In genomic region chrX:48468247-48468671, GRCh38 we compare ENCODE assay signal across 9 cellular contexts. TPM values are rescaled to one million over a fixed set of nuclear protein-coding genes. Genes with fewer than 3 reads are reported as not detected.
A peak's percentile ranks its signal among the peaks of the same experiment; 100 is the strongest.
DNase-seq lines count a peak whose midpoint lies in the region; ATAC-seq, FAIRE-seq and TF ChIP-seq lines count a peak whose summit lies in the region.
"Had no signal": no experiment of that assay in that cellular context is flagged by ENCODE, and none has a peak within 500 bp of the region (broad histone marks: within the 10 kb centered on the region; RNA-seq: fewer than 3 reads in every experiment).

No MANE protein-coding gene starts in this region.

- H3K27ac ChIP-seq in heart right ventricle (peak overlapping the region in 1 of 10 donors; percentile 31), WERI-Rb-1 (peak overlapping the region; percentile 90), H1 (ENCODE audit: low read depth, low read length) (no peak overlapping the region)

- peak overlapping the region; percentile 15 for H4K91ac ChIP-seq in H1 (replicated peaks; ENCODE audit: insufficient read length, low read length)

- ATAC-seq in heart right ventricle = peak in 4 of 8 donors; percentile 28 to 47 (median 41)
- no peak for ATAC-seq in Right ventricle myocardium superior (ENCODE audit: poor library complexity)
- no peak for ATAC-seq in GM18517 (IDR thresholded peaks at IDR 0.05; ENCODE audit: unreplicated experiment)
- no peak for ATAC-seq in HG02763 (IDR thresholded peaks at IDR 0.05; ENCODE audit: unreplicated experiment)
- ATAC-seq in HG02610 (IDR thresholded peaks at IDR 0.05; ENCODE audit: unreplicated experiment) = no peak

- no peak for DNase-seq in heart right ventricle
- DNase-seq in Right ventricle myocardium superior = no peak
- peak; percentile 88 for DNase-seq in WERI-Rb-1
- DNase-seq in H1 (ENCODE audit: low read depth in 1 of 2, low spot score in 2 of 2) = no peak
- no peak for DNase-seq in skeletal muscle cell (ENCODE audit: low read depth)

- H3K4me3 ChIP-seq in heart right ventricle (peak overlapping the region in 6 of 10 donors; percentile 27 to 44 (median 32)), WERI-Rb-1 (ENCODE audit: low read depth, low read length) (peak overlapping the region; percentile 50), H1 (ENCODE audit: extremely low read depth in 1 of 4, insufficient read depth in 2 of 4, low read depth in 3 of 4, low read length in 4 of 4) (peak overlapping the region; percentile 51 to 90 (median 70)), skeletal muscle cell (ENCODE audit: low read depth, low read length) (peak overlapping the region; percentile 47)

- no peak overlapping the region for H4K8ac ChIP-seq in H1 (ENCODE audit: extremely low read depth, insufficient read depth, low read length)

- no peaks in the 10 kb centered on the region for H3K36me3 ChIP-seq in heart right ventricle
- peaks cover 43% of the 10 kb centered on the region for H3K36me3 ChIP-seq in WERI-Rb-1
- peaks cover 0 to 3% (median 0%) of the 10 kb centered on the region in 4 experiments; a peak in 2 of 8 replicates for H3K36me3 ChIP-seq in H1 (ENCODE audit: control insufficient read depth in 2 of 4, insufficient read depth in 4 of 4, low read length in 3 of 4)

- no peak overlapping the region for H3K4ac ChIP-seq in H1 (replicated peaks; ENCODE audit: insufficient read length, low read depth, low read length)

- no peak overlapping the region for H2AFZ ChIP-seq in H1 (ENCODE audit: low read length)

- no peak overlapping the region for H2BK15ac ChIP-seq in H1 (ENCODE audit: low read length)

- H3K23me2 ChIP-seq in H1 (ENCODE audit: low read depth, low read length) = no peaks in the 10 kb centered on the region

- H3K27me3 ChIP-seq in heart right ventricle (peaks cover 0 to 18% (median 0%) of the 10 kb centered on the region in 7 donors), WERI-Rb-1 (ENCODE audit: insufficient read depth, low read depth, severe bottlenecking) (no peaks in the 10 kb centered on the region), H1 (replicated peaks in 1 of 4; ENCODE audit: control insufficient read depth in 3 of 4, extremely low read depth in 1 of 4, insufficient read depth in 3 of 4, low read length in 3 of 4) (no peaks in the 10 kb centered on the region)

- H2BK5ac ChIP-seq in H1 (ENCODE audit: low read depth, low read length) = no peak overlapping the region

- TF ChIP-seq CTCF in heart right ventricle (IDR thresholded peaks at IDR 0.05) (no peak), WERI-Rb-1 (IDR thresholded peaks at IDR 0.05; ENCODE audit: low read depth, low read length) (no peak), H1 (IDR thresholded peaks at IDR 0.05; ENCODE audit: control extremely low read depth in 1 of 3, insufficient read depth in 1 of 3, low read depth in 1 of 3, low read length in 3 of 3) (no peak)

- no peaks in the 10 kb centered on the region for H3K9me3 ChIP-seq in heart right ventricle
- H3K9me3 ChIP-seq in WERI-Rb-1 (ENCODE audit: severe bottlenecking) = no peaks in the 10 kb centered on the region
- no peaks in the 10 kb centered on the region for H3K9me3 ChIP-seq in H1 (ENCODE audit: insufficient read depth in 2 of 2, low read depth in 1 of 2, low read length in 1 of 2)

- no peak overlapping the region for H2AK5ac ChIP-seq in H1 (ENCODE audit: low read depth, low read length)

- no peak for TF ChIP-seq EP300 in H1 (IDR thresholded peaks at IDR 0.05; ENCODE audit: borderline replicate concordance in 1 of 2, low read depth in 2 of 2, low read length in 2 of 2)

- H3K23ac ChIP-seq in H1 (ENCODE audit: insufficient read length) = no peak overlapping the region

- no peaks in the 10 kb centered on the region for H4K20me1 ChIP-seq in H1 (replicated peaks in 1 of 2; ENCODE audit: control insufficient read depth in 1 of 2, insufficient read depth in 2 of 2, low read length in 2 of 2)

- H3K4me2 ChIP-seq in H1 (ENCODE audit: insufficient read depth in 1 of 2, low read depth in 2 of 2, low read length in 2 of 2) = peak overlapping the region; percentile 68 to 90

- H3K56ac ChIP-seq in H1 (replicated peaks; ENCODE audit: insufficient read length, low read depth, low read length) = no peak overlapping the region

- H3K9ac ChIP-seq in H1 (replicated peaks in 1 of 4; ENCODE audit: extremely low read depth in 1 of 4, low read depth in 3 of 4, low read length in 3 of 4) = peak overlapping the region in 1 of 4 experiments; percentile 7; a peak in 2 of 7 replicates

- no peak for TF ChIP-seq POLR2A in H1 (IDR thresholded peaks at IDR 0.05; ENCODE audit: control extremely low read depth in 1 of 2, low read depth in 2 of 2, low read length in 2 of 2)

- H4K5ac ChIP-seq in H1 (ENCODE audit: insufficient read length, low read depth, low read length) = no peak overlapping the region

- H2BK120ac ChIP-seq in H1 (replicated peaks; ENCODE audit: low read depth, low read length) = no peak overlapping the region

- TF ChIP-seq RAD21 in H1 (IDR thresholded peaks at IDR 0.05 in 1 of 2, conservative IDR thresholded peaks at IDR 0.05 in 1 of 2; ENCODE audit: low read depth in 2 of 2, low read length in 2 of 2) = no peak

- 0 out of 2 replicates have a peak, but pooled peaks cover 2% of the 10 kb centered on the region for H3K79me1 ChIP-seq in H1 (ENCODE audit: low read depth, low read length)

- intact Hi-C loops in heart right ventricle (cut with DNase I) (no loop called here), Right ventricle myocardium superior (cut with DNase I) (no loop called here)

- H3K18ac ChIP-seq in H1 (ENCODE audit: extremely low read depth, low read length) = peak overlapping the region; percentile 7; the same call in 1 of the 2 replicates

- no peak overlapping the region for H2BK12ac ChIP-seq in H1 (ENCODE audit: low read depth, low read length)

- peaks cover 0 to 8% of the 10 kb centered on the region in 2 experiments; a peak in 1 of 4 replicates for H3K79me2 ChIP-seq in H1 (ENCODE audit: control insufficient read depth in 1 of 2, insufficient read depth in 2 of 2, low read length in 2 of 2)

- FAIRE-seq in H1 (lab: Jason Lieb, UNC) = no peak

- H3K14ac ChIP-seq in H1 (ENCODE audit: insufficient read length) = no peak overlapping the region

- CTCF ChIA-PET in H1 (lab: Charles Lee; ENCODE audit: partially characterized antibody) = interaction anchor here (0.8 to 6.2 kb wide), 7 partner anchors 12 to 638 kb away, joined by 3 to 32 read pairs (median 3); no protein-coding TSS in a partner anchor

- H3K4me1 ChIP-seq in heart right ventricle = peaks cover 0 to 16% (median 0%) of the 10 kb centered on the region in 9 donors
- H3K4me1 ChIP-seq in H1 (replicated peaks in 1 of 4; ENCODE audit: control insufficient read depth in 3 of 4, insufficient read depth in 4 of 4, low read length in 3 of 4) = peaks cover 7 to 15% (median 10%) of the 10 kb centered on the region in 4 experiments

- POLR2A ChIA-PET in H1 (lab: Charles Lee; ENCODE audit: partially characterized antibody) = no interaction called here

- H2BK20ac ChIP-seq in H1 (ENCODE audit: low read length) = no peak overlapping the region

- WGBS in heart right ventricle, 2 donors = 2 to 7% methylated on average over 11 to 16 of the region's 18 CpGs
- WGBS in H1 (ENCODE audit: extremely low coverage in 1 of 2, insufficient coverage in 1 of 2, insufficient read length in 1 of 2, insufficient replicate concordance in 2 of 2, low coverage in 1 of 2, low lambda C conversion rate in 2 of 2, missing lambda C conversion rate in 1 of 2), 2 experiments = 4% methylated on average over 5 of the region's 18 CpGs; no CpG with 5 or more reads in 1 of the 2 experiments

RNA-seq across cellular contexts. Expression of gene SLC38A5, which starts 1.8 kb away (rescaled TPM):
- total RNA-seq in heart right ventricle = 1 to 10 TPM in 7 of 10 donors, under 1 TPM in 3; 0.64 to 5.3 (median 1.7) TPM
- 10 to 100 TPM in 1 of 2 donors, 1 to 10 TPM in 1; 2.6 to 15.4 TPM for polyA plus RNA-seq in heart right ventricle
- total RNA-seq in Right ventricle myocardium superior = 1.3 TPM
- total RNA-seq in H1 (2021; fragmentation: NEBNext Ultra II Directional; extraction: Animal tissue kit (Norgen Biotek cat#: 25700)) = 70.9 and 73.8 TPM in 2 replicates
- 106 and 135 TPM in 2 replicates for polyA plus RNA-seq in H1 (2011; rRNA removed)
- 77.9 TPM for polyA plus RNA-seq in H1 (2011; cell fraction: cytosol; rRNA removed)
- polyA plus RNA-seq in H1 (2011; cell fraction: nucleus; rRNA removed) = 182 TPM
- 47.8 to 60.9 TPM (median 58.4 TPM) in 4 replicates for polyA plus RNA-seq in H1 (2012, experiment 1 of 2)
- polyA plus RNA-seq in H1 (2012, experiment 2 of 2) = 71.6 TPM
- 104 TPM for polyA plus RNA-seq in H1 (2013, experiment 1 of 2)
- polyA plus RNA-seq in H1 (2013, experiment 2 of 2) = 101 TPM
- polyA minus RNA-seq in H1 (2011; rRNA and poly(A)+ RNA removed) = 97.2 and 107 TPM in 2 replicates
- 52.2 TPM for polyA minus RNA-seq in H1 (2011; cell fraction: cytosol; rRNA and poly(A)+ RNA removed)
- 23.9 TPM for polyA minus RNA-seq in H1 (2011; cell fraction: nucleus; rRNA and poly(A)+ RNA removed)

RNA-seq across cellular contexts. Expression of gene FTSJ1, which starts 7.7 kb away (rescaled TPM):
- total RNA-seq in heart right ventricle (10 to 100 TPM; 11.6 to 22.8 (median 12.9) TPM), Right ventricle myocardium superior (14.3 TPM)
- polyA plus RNA-seq in heart right ventricle (10 to 100 TPM; 25.2 to 46.1 TPM), H1 (2011; rRNA removed) (80.4 and 104 TPM in 2 replicates)
- 55.4 and 62.4 TPM in 2 replicates for total RNA-seq in H1 (2021; fragmentation: NEBNext Ultra II Directional; extraction: Animal tissue kit (Norgen Biotek cat#: 25700))
- polyA plus RNA-seq in H1 (2011; cell fraction: cytosol; rRNA removed) = 58.6 TPM
- 99.3 TPM for polyA plus RNA-seq in H1 (2011; cell fraction: nucleus; rRNA removed)
- polyA plus RNA-seq in H1 (2012, experiment 1 of 2) = 52.7 to 58.3 TPM (median 58.2 TPM) in 4 replicates
- 69.8 TPM for polyA plus RNA-seq in H1 (2012, experiment 2 of 2)
- polyA plus RNA-seq in H1 (2013, experiment 1 of 2) = 48.6 TPM
- polyA plus RNA-seq in H1 (2013, experiment 2 of 2) = 47.0 TPM
- polyA minus RNA-seq in H1 (2011; rRNA and poly(A)+ RNA removed) = 34.5 and 35.1 TPM in 2 replicates
- 19.8 TPM for polyA minus RNA-seq in H1 (2011; cell fraction: cytosol; rRNA and poly(A)+ RNA removed)
- polyA minus RNA-seq in H1 (2011; cell fraction: nucleus; rRNA and poly(A)+ RNA removed) = 22.7 TPM

RNA-seq across cellular contexts. Expression of gene PORCN, which starts 40.5 kb away (rescaled TPM):
- 10 to 100 TPM in 9 of 10 donors, 1 to 10 TPM in 1; 9.9 to 16.1 (median 13.0) TPM for total RNA-seq in heart right ventricle
- 10 to 100 TPM; 12.7 to 26.7 TPM for polyA plus RNA-seq in heart right ventricle
- total RNA-seq in Right ventricle myocardium superior = 12.0 TPM
- total RNA-seq in H1 (2021; fragmentation: NEBNext Ultra II Directional; extraction: Animal tissue kit (Norgen Biotek cat#: 25700)) = 14.0 and 14.6 TPM in 2 replicates
- polyA plus RNA-seq in H1 (2011; rRNA removed) = 34.1 and 47.0 TPM in 2 replicates
- polyA plus RNA-seq in H1 (2011; cell fraction: cytosol; rRNA removed) = 28.5 TPM
- 53.4 TPM for polyA plus RNA-seq in H1 (2011; cell fraction: nucleus; rRNA removed)
- 13.3 to 20.3 TPM (median 19.6 TPM) in 4 replicates for polyA plus RNA-seq in H1 (2012, experiment 1 of 2)
- polyA plus RNA-seq in H1 (2012, experiment 2 of 2) = 19.4 TPM
- 19.4 TPM for polyA plus RNA-seq in H1 (2013, experiment 1 of 2)
- polyA plus RNA-seq in H1 (2013, experiment 2 of 2) = 19.4 TPM
- polyA minus RNA-seq in H1 (2011; rRNA and poly(A)+ RNA removed) = 21.6 and 31.2 TPM in 2 replicates
- polyA minus RNA-seq in H1 (2011; cell fraction: cytosol; rRNA and poly(A)+ RNA removed) = 18.1 TPM
- 15.4 TPM for polyA minus RNA-seq in H1 (2011; cell fraction: nucleus; rRNA and poly(A)+ RNA removed)

RNA-seq across cellular contexts. Expression of gene EBP, which starts 53.3 kb away (rescaled TPM):
- total RNA-seq in heart right ventricle (10 to 100 TPM; 35.1 to 76.0 (median 54.2) TPM), Right ventricle myocardium superior (47.2 TPM)
- polyA plus RNA-seq in heart right ventricle (100 to 1,000 TPM in 1 of 2 donors, 10 to 100 TPM in 1; 96.9 to 128 TPM), H1 (2011; rRNA removed) (286 and 288 TPM in 2 replicates)
- 143 and 145 TPM in 2 replicates for total RNA-seq in H1 (2021; fragmentation: NEBNext Ultra II Directional; extraction: Animal tissue kit (Norgen Biotek cat#: 25700))
- 201 TPM for polyA plus RNA-seq in H1 (2011; cell fraction: cytosol; rRNA removed)
- polyA plus RNA-seq in H1 (2011; cell fraction: nucleus; rRNA removed) = 280 TPM
- 113 to 201 TPM (median 196 TPM) in 4 replicates for polyA plus RNA-seq in H1 (2012, experiment 1 of 2)
- polyA plus RNA-seq in H1 (2012, experiment 2 of 2) = 239 TPM
- polyA plus RNA-seq in H1 (2013, experiment 1 of 2) = 197 TPM
- 213 TPM for polyA plus RNA-seq in H1 (2013, experiment 2 of 2)
- 234 and 273 TPM in 2 replicates for polyA minus RNA-seq in H1 (2011; rRNA and poly(A)+ RNA removed)
- 97.8 TPM for polyA minus RNA-seq in H1 (2011; cell fraction: cytosol; rRNA and poly(A)+ RNA removed)
- polyA minus RNA-seq in H1 (2011; cell fraction: nucleus; rRNA and poly(A)+ RNA removed) = 59.6 TPM

RNA-seq across cellular contexts. Expression of gene SSX4B, which starts 56.5 kb away (rescaled TPM):
- not detected for total RNA-seq in heart right ventricle
- polyA plus RNA-seq in heart right ventricle = not detected
- not detected for total RNA-seq in Right ventricle myocardium superior
- total RNA-seq in H1 (2021; fragmentation: NEBNext Ultra II Directional; extraction: Animal tissue kit (Norgen Biotek cat#: 25700)) = 0.32 TPM in 1 of 2 replicates, not detected in the other
- 0.14 and 0.26 TPM in 2 replicates for polyA plus RNA-seq in H1 (2011; rRNA removed)
- polyA plus RNA-seq in H1 (2011; cell fraction: cytosol; rRNA removed) = not detected
- not detected for polyA plus RNA-seq in H1 (2011; cell fraction: nucleus; rRNA removed)
- polyA plus RNA-seq in H1 (2012, experiment 1 of 2) = 0.15 to 0.17 TPM (median 0.17 TPM) in 3 of 4 replicates, not detected in the other
- polyA plus RNA-seq in H1 (2012, experiment 2 of 2) = not detected
- polyA plus RNA-seq in H1 (2013, experiment 1 of 2) = 0.10 TPM
- 0.22 TPM for polyA plus RNA-seq in H1 (2013, experiment 2 of 2)
- 0.32 TPM in 1 of 2 replicates, not detected in the other for polyA minus RNA-seq in H1 (2011; rRNA and poly(A)+ RNA removed)
- not detected for polyA minus RNA-seq in H1 (2011; cell fraction: cytosol; rRNA and poly(A)+ RNA removed)
- not detected for polyA minus RNA-seq in H1 (2011; cell fraction: nucleus; rRNA and poly(A)+ RNA removed)
- total RNA-seq: dermis microvascular lymphatic vessel endothelial cell had no signal

Comparison
In these comparisons a context has a peak if more than half of its experiments do, and no peak if none do; other contexts are left out.
1. RNA of gene SLC38A5, which starts 1.8 kb away (total RNA-seq): 70.9 to 73.8 TPM in H1; 0.64 to 5.3 TPM in heart right ventricle and 1.3 TPM in Right ventricle myocardium superior (single experiment); every median in the first group is over 10 times any median in the second.
2. Peak in every context shown above with its lines, with median percentiles within 50 percentile points of each other: H3K4me3 ChIP-seq.